In genomic region chr10:11243425-11244222, GRCh38 we compare ENCODE assay signal across 14 cellular contexts.
A peak's percentile ranks its signal among the peaks of the same experiment; 100 is the strongest.
DNase-seq lines count a peak whose midpoint lies in the region; ATAC-seq and TF ChIP-seq lines count a peak whose summit lies in the region.
"Had no signal": no experiment of that assay in that cellular context is flagged by ENCODE, and none has a peak within 500 bp of the region (broad histone marks: within the 10 kb centered on the region; RNA-seq: fewer than 3 reads in every experiment).

No MANE protein-coding gene starts in this region.

- TF ChIP-seq CTCF in dorsolateral prefrontal cortex (IDR thresholded peaks at IDR 0.05 in 54 of 56, conservative IDR thresholded peaks at IDR 0.05 in 2 of 56; ENCODE audit: low read depth in 1 of 56, partially characterized antibody in 56 of 56), result no peak
- no peak for TF ChIP-seq CTCF in testis (IDR thresholded peaks at IDR 0.05)

- H3K4me3 ChIP-seq in BLaER1, result peak overlapping the region; percentile 58
- peak overlapping the region; percentile 40; the same call in 1 of the 2 replicates for H3K4me3 ChIP-seq in GM08714 (ENCODE audit: low read length)
- no peak overlapping the region for H3K4me3 ChIP-seq in Karpas-422 (ENCODE audit: low read length)
- no peak overlapping the region for H3K4me3 ChIP-seq in dorsolateral prefrontal cortex
- no peak overlapping the region for H3K4me3 ChIP-seq in testis

- H3K79me2 ChIP-seq in Karpas-422 (ENCODE audit: low read length), result no peaks in the 10 kb centered on the region

- 88 to 95% methylated on average over 11 to 12 of the region's 12 CpGs for WGBS in testis, 2 donors

- TF ChIP-seq POLR2A in testis (IDR thresholded peaks at IDR 0.05), result no peak

- peaks cover 79% of the 10 kb centered on the region for H4K20me1 ChIP-seq in BLaER1
- peaks cover 9% of the 10 kb centered on the region; the same call in 1 of the 2 replicates for H4K20me1 ChIP-seq in Karpas-422 (ENCODE audit: insufficient read depth, low read depth, low read length)

- H3K4me1 ChIP-seq in BLaER1, result peaks cover 100% of the 10 kb centered on the region
- peaks cover 45% of the 10 kb centered on the region for H3K4me1 ChIP-seq in Karpas-422 (ENCODE audit: low read length)
- H3K4me1 ChIP-seq in testis, result no peaks in the 10 kb centered on the region
- H3K4me1 ChIP-seq: foreskin keratinocyte had no signal

- DNase-seq in Karpas-422, result no peak
- no peak for DNase-seq in dorsolateral prefrontal cortex
- no peak for DNase-seq in testis
- DNase-seq in Right ventricle myocardium inferior (ENCODE audit: missing footprints), result no peak
- no peak for DNase-seq in activated CD4-positive, alpha-beta T cell treated with anti-CD3 and anti-CD28 coated beads, Interleukin-2, amount 50 U/mL, for 4 hours
- DNase-seq: foreskin keratinocyte; left cardiac atrium; NCI-H187 treated with DMSO at 0.1 percent for 48 hours; stimulated activated CD4-positive, alpha-beta T cell treated with anti-CD3 and anti-CD28 coated beads, Interleukin-12 subunit alpha, Interleukin-12 subunit beta, amount 100 ng/mL, for 4 hours; T1000 had no signal

- H3K27ac ChIP-seq in BLaER1 (peak overlapping the region; percentile 90), Karpas-422 (ENCODE audit: low read length) (no peak overlapping the region), dorsolateral prefrontal cortex (peak overlapping the region in 33 of 59 donors; percentile 5 to 80 (median 61)), testis (no peak overlapping the region)
- H3K27ac ChIP-seq: foreskin keratinocyte had no signal

- H3K9ac ChIP-seq in BLaER1 (peak overlapping the region; percentile 78), Karpas-422 (ENCODE audit: low read length) (no peak overlapping the region)

- no peaks in the 10 kb centered on the region for H3K27me3 ChIP-seq in BLaER1
- H3K27me3 ChIP-seq in Karpas-422 (ENCODE audit: low read length), result no peaks in the 10 kb centered on the region
- H3K27me3 ChIP-seq in dorsolateral prefrontal cortex, result peaks cover 0 to 11% (median 0%) of the 10 kb centered on the region in 45 donors
- H3K27me3 ChIP-seq in testis, result no peaks in the 10 kb centered on the region
- H3K27me3 ChIP-seq: foreskin keratinocyte had no signal

- H3K36me3 ChIP-seq in BLaER1 (peaks cover 13% of the 10 kb centered on the region), Karpas-422 (ENCODE audit: insufficient read depth, low read length) (no peaks in the 10 kb centered on the region), testis (ENCODE audit: low read depth, missing control alignments) (no peaks in the 10 kb centered on the region)

- ATAC-seq in HG03045 (IDR thresholded peaks at IDR 0.05; ENCODE audit: unreplicated experiment) (no peak), Right ventricle myocardium inferior (no peak)
- ATAC-seq: foreskin keratinocyte, HepG2 had no signal

- H3K9me3 ChIP-seq in BLaER1 (no peaks in the 10 kb centered on the region), Karpas-422 (ENCODE audit: low read length) (no peaks in the 10 kb centered on the region), testis (no peaks in the 10 kb centered on the region)

- H2AFZ ChIP-seq in Karpas-422 (ENCODE audit: low read length), result no peak overlapping the region

- H3K4me2 ChIP-seq in BLaER1 (peak overlapping the region; percentile 93), Karpas-422 (ENCODE audit: low read depth, low read length, poor library complexity, severe bottlenecking) (peak overlapping the region; percentile 64)

- intact Hi-C loops in dorsolateral prefrontal cortex (cut with DNase I), result no loop called here
- intact Hi-C loops in testis (cut with DNase I; ENCODE audit: low total_unique reads), result no loop called here
- intact Hi-C loops in Right ventricle myocardium inferior (cut with DNase I), result loop anchor here (2.0 to 5.0 kb wide), 2 partner anchors 17 to 41 kb away; no protein-coding TSS in a partner anchor

- no peaks in the 10 kb centered on the region for H3K9me2 ChIP-seq in Karpas-422 (replicated peaks; ENCODE audit: insufficient read depth, low read length)

Comparison
In these comparisons a context has a peak if more than half of its experiments do, and no peak if none do; other contexts are left out.
1. H3K27ac ChIP-seq: peak in BLaER1 (single experiment) and dorsolateral prefrontal cortex (33 of 59); none in Karpas-422 (single experiment) and testis (0 of 2).
2. H3K4me3 ChIP-seq: peak in BLaER1 (single experiment) and GM08714 (single experiment); none in Karpas-422 (single experiment), dorsolateral prefrontal cortex (0 of 59) and testis (0 of 2).